In the genomic region with DNA sequence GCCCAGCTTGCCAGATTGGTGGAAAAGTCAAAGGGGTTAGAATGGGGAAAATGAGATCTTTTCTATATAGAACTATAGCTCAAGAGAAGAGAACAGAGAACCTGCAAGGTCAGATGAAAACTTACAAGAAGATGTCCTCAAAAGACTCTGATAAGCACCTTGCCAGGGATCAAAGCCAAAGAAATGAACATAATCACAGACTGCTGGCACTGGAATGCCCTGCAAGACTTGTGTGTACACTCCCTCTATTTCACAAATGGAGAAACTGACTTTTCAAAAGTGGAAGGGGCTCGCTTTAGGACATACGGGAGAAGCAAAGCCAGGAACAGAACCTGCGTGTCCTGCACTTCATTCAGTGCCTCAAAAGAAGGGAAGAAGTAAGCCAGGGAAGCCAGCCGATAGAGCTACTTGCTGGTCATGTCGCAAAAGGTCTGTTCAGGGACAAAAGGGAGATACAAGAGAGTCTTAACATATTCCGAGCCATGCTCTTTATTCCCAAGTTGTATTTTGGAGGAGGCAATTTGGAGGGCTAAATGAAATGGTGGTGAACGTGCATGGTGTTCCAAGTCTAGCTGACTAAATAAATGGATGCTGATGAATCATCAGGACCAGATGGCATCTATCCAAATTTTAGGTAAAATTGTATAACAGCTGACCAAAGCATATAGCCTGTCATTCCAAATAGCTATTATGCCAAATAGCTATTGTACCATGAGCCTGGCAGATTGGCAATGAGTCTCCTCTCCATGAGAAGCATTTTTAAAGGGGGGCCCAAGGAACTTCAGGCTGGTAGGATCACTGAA, we compare ENCODE assay signal across 24 cellular contexts.
"Had no signal": no experiment of that assay in that cellular context is flagged by ENCODE, and none has a peak within 500 bp of the region (broad histone marks: within the 10 kb centered on the region; RNA-seq: fewer than 3 reads in every experiment).

No MANE protein-coding gene starts in this region.

- H3K4me3 ChIP-seq: left lung, smooth muscle cell, tibial nerve, uterus had no signal

- H3K36me3 ChIP-seq: left lung, tibial nerve, uterus had no signal

- ATAC-seq: activated CD8-positive, alpha-beta T cell treated with anti-CD3 and anti-CD28 coated beads, Interleukin-2, amount 10 ng/mL, durations not matched to agents 7 days and 5 days; activated naive CD4-positive, alpha-beta T cell treated with anti-CD3 and anti-CD28 coated beads, Interleukin-2, amount 50 U/mL, for 72 hours; activated T-cell treated with anti-CD3 and anti-CD28 coated beads, Interleukin-2, amount 50 U/mL, for 72 hours; left lung; naive thymus-derived CD8-positive, alpha-beta T cell; right cardiac atrium had no signal

- FAIRE-seq: keratinocyte had no signal

- H3K27me3 ChIP-seq: left lung had no signal

- DNase-seq: activated B cell treated with CpG ODN at 0.5 μM for 24 hours; activated CD4-positive, alpha-beta T cell treated with anti-CD3 and anti-CD28 coated beads for 48 hours; activated CD8-positive, alpha-beta memory T cell treated with anti-CD3 and anti-CD28 coated beads, Interleukin-2, amount 50 U/mL, for 48 hours; activated CD8-positive, alpha-beta T cell treated with anti-CD3 and anti-CD28 coated beads, Interleukin-2, amount 10 ng/mL, durations not matched to agents 7 days and 5 days; activated gamma-delta T cell; activated T-cell treated with anti-CD3 and anti-CD28 coated beads, Interleukin-2, amount 50 U/mL, for 72 hours; cerebellar nuclear complex; endodermal cell; erythroblast; hippocampal formation; left lung; mesenchymal stem cell; naive thymus-derived CD8-positive, alpha-beta T cell; posterior cingulate gyrus; right cardiac atrium; stimulated activated CD4-positive, alpha-beta T cell treated with anti-CD3 and anti-CD28 coated beads, Interleukin-4, amount 100 ng/mL, for 4 hours; stimulated activated CD8-positive, alpha-beta memory T cell treated with anti-CD3 and anti-CD28 coated beads, Interleukin-4, amount 100 ng/mL, for 48 hours; stimulated activated naive CD4-positive, alpha-beta T cell treated with Interleukin-2 at 50 U/mL for 16 hours; substantia nigra; uterus had no signal
